In the genomic region with DNA sequence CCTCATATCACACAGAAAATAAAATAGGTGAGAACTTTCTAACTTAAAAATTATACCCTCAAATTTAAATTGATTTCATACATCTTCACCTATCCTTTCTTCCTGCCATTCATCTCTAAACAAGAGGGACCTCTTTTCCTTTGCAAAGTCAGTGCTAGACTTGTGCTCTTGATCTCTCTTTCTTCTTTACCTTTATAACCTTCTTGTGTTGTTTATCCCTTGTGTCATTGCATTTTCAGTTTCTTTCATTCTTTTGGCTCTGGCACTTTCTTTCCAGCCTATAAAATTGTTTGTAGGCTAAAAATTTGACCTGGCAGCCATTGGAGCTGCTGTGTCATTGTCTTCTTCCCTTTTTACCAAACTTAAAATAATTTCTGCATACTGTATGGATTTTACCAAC, we compare ENCODE assay signal across 7 cellular contexts.
"Had no signal": no experiment of that assay in that cellular context is flagged by ENCODE, and none has a peak within 500 bp of the region (broad histone marks: within the 10 kb centered on the region; RNA-seq: fewer than 3 reads in every experiment).

No MANE protein-coding gene starts in this region.

- ATAC-seq: HepG2 had no signal

- DNase-seq: IMR-90, KBM-7, KG1 had no signal

- H3K9ac ChIP-seq: KMS-11 had no signal

- FAIRE-seq: HepG2, HTR-8/SVneo had no signal

- H3K27ac ChIP-seq: HL-60, KMS-11 had no signal

- H3K4me2 ChIP-seq: KMS-11 had no signal
